In the genomic region with DNA sequence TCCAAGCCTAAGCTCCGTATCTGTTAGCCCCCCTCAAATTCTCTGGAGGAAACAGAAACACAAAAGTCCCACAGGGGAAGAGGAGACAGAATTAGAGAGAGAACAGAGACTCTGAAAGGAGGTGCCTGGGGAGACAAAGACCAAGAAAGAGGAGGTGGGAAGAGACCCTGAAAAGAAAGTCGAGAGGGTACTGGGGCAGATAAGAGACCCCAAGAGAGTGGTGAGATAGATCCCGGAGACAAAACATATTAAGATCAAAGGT, we compare ENCODE assay signal across 1 cellular context.
TF ChIP-seq lines count a peak whose summit lies in the region.

No MANE protein-coding gene starts in this region.

TF ChIP-seq in IMR-90, 13 proteins besides CTCF, POLR2A, EP300 and RAD21:
- TF ChIP-seq CHD1 (IDR thresholded peaks at IDR 0.05; ENCODE audit: low read depth, low read length), result no peak
- TF ChIP-seq, protein P1, sequence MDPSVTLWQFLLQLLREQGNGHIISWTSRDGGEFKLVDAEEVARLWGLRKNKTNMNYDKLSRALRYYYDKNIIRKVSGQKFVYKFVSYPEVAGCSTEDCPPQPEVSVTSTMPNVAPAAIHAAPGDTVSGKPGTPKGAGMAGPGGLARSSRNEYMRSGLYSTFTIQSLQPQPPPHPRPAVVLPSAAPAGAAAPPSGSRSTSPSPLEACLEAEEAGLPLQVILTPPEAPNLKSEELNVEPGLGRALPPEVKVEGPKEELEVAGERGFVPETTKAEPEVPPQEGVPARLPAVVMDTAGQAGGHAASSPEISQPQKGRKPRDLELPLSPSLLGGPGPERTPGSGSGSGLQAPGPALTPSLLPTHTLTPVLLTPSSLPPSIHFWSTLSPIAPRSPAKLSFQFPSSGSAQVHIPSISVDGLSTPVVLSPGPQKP (IDR thresholded peaks at IDR 0.05; ENCODE audit: borderline replicate concordance, low read depth, low read length), result no peak
- TF ChIP-seq MXI1 (IDR thresholded peaks at IDR 0.05; ENCODE audit: borderline replicate concordance, low read depth, low read length), result no peak
- TF ChIP-seq BHLHE40 (IDR thresholded peaks at IDR 0.05; ENCODE audit: low read depth, low read length), result no peak
- no peak for TF ChIP-seq SMC3 (IDR thresholded peaks at IDR 0.05; ENCODE audit: low read depth, low read length)
- no peak for TF ChIP-seq MAZ (IDR thresholded peaks at IDR 0.05; ENCODE audit: borderline replicate concordance, low read depth, low read length)
- TF ChIP-seq NFE2L2 (IDR thresholded peaks at IDR 0.05; ENCODE audit: low read depth, low read length), result no peak
- no peak for TF ChIP-seq RCOR1 (IDR thresholded peaks at IDR 0.05; ENCODE audit: insufficient replicate concordance, low read length)
- no peak for TF ChIP-seq FOS (IDR thresholded peaks at IDR 0.05; ENCODE audit: low read depth, low read length)
- no peak for TF ChIP-seq RFX5 (IDR thresholded peaks at IDR 0.05; ENCODE audit: low read depth, low read length)
- no peak for TF ChIP-seq MAFK (IDR thresholded peaks at IDR 0.05; ENCODE audit: low read depth, low read length)
- TF ChIP-seq, protein P2, sequence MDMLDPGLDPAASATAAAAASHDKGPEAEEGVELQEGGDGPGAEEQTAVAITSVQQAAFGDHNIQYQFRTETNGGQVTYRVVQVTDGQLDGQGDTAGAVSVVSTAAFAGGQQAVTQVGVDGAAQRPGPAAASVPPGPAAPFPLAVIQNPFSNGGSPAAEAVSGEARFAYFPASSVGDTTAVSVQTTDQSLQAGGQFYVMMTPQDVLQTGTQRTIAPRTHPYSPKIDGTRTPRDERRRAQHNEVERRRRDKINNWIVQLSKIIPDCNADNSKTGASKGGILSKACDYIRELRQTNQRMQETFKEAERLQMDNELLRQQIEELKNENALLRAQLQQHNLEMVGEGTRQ (IDR thresholded peaks at IDR 0.05; ENCODE audit: low read depth, low read length), result no peak
